ENCODE assay signal across 8 cellular contexts in the genomic region with DNA sequence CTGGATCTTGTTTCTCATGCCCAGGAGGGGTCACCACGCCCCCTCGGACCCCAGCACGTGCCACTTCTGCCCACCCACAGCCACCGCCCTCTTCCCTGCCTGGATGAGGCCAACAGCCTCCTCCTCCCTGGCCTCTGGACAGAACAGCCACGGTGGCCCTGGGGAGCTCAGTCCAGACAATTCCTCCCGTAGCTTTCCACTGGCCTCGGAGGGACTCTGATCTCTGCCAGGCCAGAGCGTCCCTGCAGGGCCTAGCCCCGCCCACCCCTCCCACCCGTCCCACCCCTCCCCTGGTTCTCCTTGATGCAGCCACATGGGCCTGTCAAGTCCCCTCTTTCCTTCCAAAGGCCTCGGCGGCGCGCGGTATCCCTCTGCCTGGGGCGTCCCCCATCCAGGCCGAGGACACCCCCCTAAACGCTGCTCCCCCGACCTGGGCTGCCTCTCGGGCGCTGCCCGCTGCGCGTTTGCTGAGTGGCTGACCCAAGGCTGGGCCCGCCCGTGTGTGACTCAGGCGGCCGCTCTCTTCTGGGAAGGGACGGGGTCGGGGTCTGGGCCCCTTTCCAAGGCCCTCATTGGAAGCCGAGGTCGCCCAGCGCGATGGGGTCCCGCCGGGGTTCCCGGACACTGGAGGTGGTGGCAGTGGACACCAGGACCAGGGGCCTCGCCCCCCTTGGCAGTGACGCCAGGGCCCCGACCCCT. TPM values are rescaled to one million over a fixed set of nuclear protein-coding genes. Genes with fewer than 3 reads are reported as not detected.
DNase-seq lines count a peak whose midpoint lies in the region; ATAC-seq and TF ChIP-seq lines count a peak whose summit lies in the region.

No MANE protein-coding gene starts in this region.

- peak overlapping the region; percentile 38 for H3K9ac ChIP-seq in endodermal cell (ENCODE audit: extremely low read depth, low read length, poor library complexity, severe bottlenecking)

- peak; percentile 69 for DNase-seq in Ammon's horn (ENCODE audit: low spot score)
- peak in 1 of 3 donors; percentile 24 for DNase-seq in T-helper 17 cell
- peak; percentile 92 for DNase-seq in endodermal cell
- peak; percentile 50 to 90 for DNase-seq in lung microvascular endothelial cell (ENCODE audit: low read depth in 2 of 2)

- H3K27me3 ChIP-seq in endodermal cell (ENCODE audit: control insufficient read depth, insufficient read depth, low read length, poor library complexity, severe bottlenecking) (no peaks in the 10 kb centered on the region), thymus (ENCODE audit: control insufficient read depth, insufficient read depth) (no peaks in the 10 kb centered on the region)

- 4 to 5% methylated on average over 13 to 38 of the region's 40 CpGs for WGBS in endodermal cell (ENCODE audit: insufficient coverage in 1 of 2, insufficient read length in 1 of 2), 2 experiments
- 8% methylated on average over 40 of the region's 40 CpGs for WGBS in thymus

- H3K36me3 ChIP-seq in endodermal cell (ENCODE audit: control insufficient read depth, insufficient read depth, low read length) (peaks cover 13% of the 10 kb centered on the region), thymus (ENCODE audit: control insufficient read depth, insufficient read depth) (peaks cover 7% of the 10 kb centered on the region)

- H3K27ac ChIP-seq in endodermal cell (ENCODE audit: low read depth, low read length) (peak overlapping the region; percentile 73), thymus (ENCODE audit: low read depth) (peak overlapping the region; percentile 56)

- H3K4me1 Mint-ChIP-seq in T-helper 17 cell (peaks cover 40% of the 10 kb centered on the region), endodermal cell (peaks cover 22% of the 10 kb centered on the region)

- no peaks in the 10 kb centered on the region for H3K9me3 Mint-ChIP-seq in endodermal cell

- H3K4me1 ChIP-seq in endodermal cell (ENCODE audit: control insufficient read depth, insufficient read depth, low read length) = peaks cover 9% of the 10 kb centered on the region
- peaks cover 8% of the 10 kb centered on the region for H3K4me1 ChIP-seq in thymus (ENCODE audit: control insufficient read depth, insufficient read depth, low read length)

- H3K27me3 Mint-ChIP-seq in T-helper 17 cell (no peaks in the 10 kb centered on the region), endodermal cell (ENCODE audit: insufficient read depth) (no peaks in the 10 kb centered on the region)

- TF ChIP-seq CTCF in endodermal cell (conservative IDR thresholded peaks at IDR 0.05) = no peak

- ATAC-seq in GM18868 (IDR thresholded peaks at IDR 0.05; ENCODE audit: unreplicated experiment) = peak; percentile 6
- peak; percentile 12 for ATAC-seq in HG03520 (IDR thresholded peaks at IDR 0.05; ENCODE audit: unreplicated experiment)
- ATAC-seq in T-helper 17 cell = peak; percentile 5
- no peak for ATAC-seq in GM19328 (IDR thresholded peaks at IDR 0.05; ENCODE audit: unreplicated experiment)

- H3K36me3 Mint-ChIP-seq in T-helper 17 cell (ENCODE audit: low read depth) (peaks cover 3% of the 10 kb centered on the region), endodermal cell (ENCODE audit: low read depth) (peaks cover 31% of the 10 kb centered on the region)

- peak overlapping the region; percentile 88 for H3K4me3 Mint-ChIP-seq in T-helper 17 cell
- H3K4me3 Mint-ChIP-seq in endodermal cell = peak overlapping the region; percentile 54

- H3K4me3 ChIP-seq in endodermal cell (ENCODE audit: low read length) = peak overlapping the region; percentile 83
- H3K4me3 ChIP-seq in thymus (ENCODE audit: low read length) = peak overlapping the region; percentile 92

- H3K27ac Mint-ChIP-seq in T-helper 17 cell (peak overlapping the region; percentile 74), endodermal cell (peak overlapping the region; percentile 79)

- no peaks in the 10 kb centered on the region for H3K9me3 ChIP-seq in T-helper 17 cell (ENCODE audit: control insufficient read depth, low read length, poor library complexity, severe bottlenecking)
- H3K9me3 ChIP-seq in endodermal cell (ENCODE audit: control insufficient read depth, low read length) = no peaks in the 10 kb centered on the region
- no peaks in the 10 kb centered on the region for H3K9me3 ChIP-seq in thymus (ENCODE audit: control insufficient read depth)

RNA-seq across cellular contexts. Expression of a gene that starts 0.6 kb away (rescaled TPM):
- 10 to 100 TPM; 21.7 to 27.0 TPM for total RNA-seq in T-helper 17 cell
- total RNA-seq in endodermal cell = 10 to 100 TPM; 18.8 to 19.1 TPM
- 28.4 TPM for polyA plus RNA-seq in endodermal cell (2013, experiment 1 of 2)
- polyA plus RNA-seq in endodermal cell (2013, experiment 2 of 2) = 30.6 TPM
- 56.4 and 197 TPM in 2 replicates for total RNA-seq in lung microvascular endothelial cell
- 48.8 TPM for polyA plus RNA-seq in thymus

RNA-seq across cellular contexts. Expression of a gene that starts 54.0 kb away (rescaled TPM):
- total RNA-seq in T-helper 17 cell (10 to 100 TPM in 1 of 2 donors, 1 to 10 TPM in 1; 9.0 to 16.5 TPM), endodermal cell (10 to 100 TPM; 69.8 to 72.0 TPM), lung microvascular endothelial cell (20.7 and 33.9 TPM in 2 replicates)
- polyA plus RNA-seq in endodermal cell (2013, experiment 1 of 2) = 43.6 TPM
- polyA plus RNA-seq in endodermal cell (2013, experiment 2 of 2) = 44.5 TPM
- polyA plus RNA-seq in thymus = 55.9 TPM

RNA-seq across cellular contexts. Expression of a gene that starts 54.1 kb away (rescaled TPM):
- 10 to 100 TPM; 73.6 to 77.0 TPM for total RNA-seq in T-helper 17 cell
- total RNA-seq in endodermal cell = 100 to 1,000 TPM; 211 to 253 TPM
- 179 TPM for polyA plus RNA-seq in endodermal cell (2013, experiment 1 of 2)
- polyA plus RNA-seq in endodermal cell (2013, experiment 2 of 2) = 157 TPM
- total RNA-seq in lung microvascular endothelial cell = 29.8 and 35.3 TPM in 2 replicates
- polyA plus RNA-seq in thymus = 57.5 TPM
